In genomic region chr10:99432047-99432446, GRCh38 we compare ENCODE assay signal across 1 cellular context.
TF ChIP-seq lines count a peak whose summit lies in the region.

No MANE protein-coding gene starts in this region.

TF ChIP-seq in H1, 55 proteins besides CTCF, POLR2A, EP300 and RAD21 (continued from another document):
- TF ChIP-seq E2F6 (IDR thresholded peaks at IDR 0.05) = no peak
- TF ChIP-seq RXRA (IDR thresholded peaks at IDR 0.05; ENCODE audit: insufficient read depth, low read depth, low read length) = no peak
